Comparison of ENCODE assay signal across 8 cellular contexts in genomic region chr13:77697208-77698103, GRCh38. TPM values are rescaled to one million over a fixed set of nuclear protein-coding genes. Genes with fewer than 3 reads are reported as not detected.
DNase-seq lines count a peak whose midpoint lies in the region; ATAC-seq and TF ChIP-seq lines count a peak whose summit lies in the region.

TSS of gene SLAIN1 (plus strand) at chr13:77697687. CDS start at chr13:77697914, 227 bp downstream.

- intact Hi-C loops in sigmoid colon (cut with DNase I) = loop anchor here (2.0 to 10.0 kb wide), 3 partner anchors 55 to 1053 kb away; no protein-coding TSS in a partner anchor

- WGBS in sigmoid colon, 2 donors = 0 to 1% methylated on average over 86 of the region's 86 CpGs

- no peaks in the 10 kb centered on the region for H3K27me3 Mint-ChIP-seq in T-helper 17 cell

- H3K9me3 ChIP-seq in T-helper 17 cell (ENCODE audit: control insufficient read depth, low read length, poor library complexity, severe bottlenecking) (no peaks in the 10 kb centered on the region), sigmoid colon (no peaks in the 10 kb centered on the region)

- ATAC-seq in HG02763 (IDR thresholded peaks at IDR 0.05; ENCODE audit: unreplicated experiment) (peak; percentile 76), T-helper 17 cell (peak; percentile 86)

- H3K27ac ChIP-seq in angular gyrus (ENCODE audit: low read depth, low read length) (peak within 1 kb of the TSS; percentile 96), sigmoid colon (peak within 1 kb of the TSS; percentile 68 to 74 (median 74))

- no peaks in the 10 kb centered on the region for H3K36me3 ChIP-seq in sigmoid colon

- H3K4me3 ChIP-seq in GM12875 (ENCODE audit: low read depth, low read length) = peak within 1 kb of the TSS; percentile 81
- H3K4me3 ChIP-seq in sigmoid colon = peak within 1 kb of the TSS; percentile 56 to 94 (median 82)

- H3K4me1 Mint-ChIP-seq in T-helper 17 cell = peaks cover 36% of the 10 kb centered on the region

- peak within 1 kb of the TSS; percentile 100 for H3K4me3 Mint-ChIP-seq in T-helper 17 cell

- H3K36me3 Mint-ChIP-seq in T-helper 17 cell (ENCODE audit: low read depth) = peaks cover 4% of the 10 kb centered on the region

- TF ChIP-seq CTCF in GM12875 (IDR thresholded peaks at IDR 0.05; ENCODE audit: borderline replicate concordance, insufficient read depth, low read depth, low read length) = no peak
- TF ChIP-seq CTCF in sigmoid colon (IDR thresholded peaks at IDR 0.05) = no peak

- DNase-seq in NCI-H146 treated with DMSO at 0.1 percent for 48 hours (lab: John Stamatoyannopoulos, UW; ENCODE audit: unreplicated experiment) = peak; percentile 94
- DNase-seq in T-helper 17 cell = peak; percentile 76 to 87 (median 83)
- peak; percentile 49 for DNase-seq in iPS DF 4.7 (ENCODE audit: extremely low read depth, low spot score)
- peak; percentile 87 for DNase-seq in sigmoid colon
- no peak for DNase-seq in GF-D8 (lab: John Stamatoyannopoulos, UW)

- no peak for TF ChIP-seq EP300 in sigmoid colon (IDR thresholded peaks at IDR 0.05)

- H3K27ac Mint-ChIP-seq in T-helper 17 cell = peak within 1 kb of the TSS; percentile 97

- H3K27me3 ChIP-seq in sigmoid colon = no peaks in the 10 kb centered on the region

- no peak for TF ChIP-seq POLR2A in sigmoid colon (IDR thresholded peaks at IDR 0.05)

- peaks cover 0 to 20% (median 12%) of the 10 kb centered on the region in 4 donors for H3K4me1 ChIP-seq in sigmoid colon

RNA-seq across cellular contexts. Expression of gene SLAIN1, which starts in this region (rescaled TPM):
- total RNA-seq in T-helper 17 cell (10 to 100 TPM; 25.4 to 39.0 TPM), sigmoid colon (10 to 100 TPM in 3 of 4 donors, 1 to 10 TPM in 1; 6.5 to 19.3 (median 13.0) TPM)
- polyA plus RNA-seq in sigmoid colon = 1 to 10 TPM in 2 of 3 donors, under 1 TPM in 1; 0.69 to 4.9 (median 2.4) TPM
